24 cellular contexts compared by ENCODE assay signal in the genomic region with DNA sequence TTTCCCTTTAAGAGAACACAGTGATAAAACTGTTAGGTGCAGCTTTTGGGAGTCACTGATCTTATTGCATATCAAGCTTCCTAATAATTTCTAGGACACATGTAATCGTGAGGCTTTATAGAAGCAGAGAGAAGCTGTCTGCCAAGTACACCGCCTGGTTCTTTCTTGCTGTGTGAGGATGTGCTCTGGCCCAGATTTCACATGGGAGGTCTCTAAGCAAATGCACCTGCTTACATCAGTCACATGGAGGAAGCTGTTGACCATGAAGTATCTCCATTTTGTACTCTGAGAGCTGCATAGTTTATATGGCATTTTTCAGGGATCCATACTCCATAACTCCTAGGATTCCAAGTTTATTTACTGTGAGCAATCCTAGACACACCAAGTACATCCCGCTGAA.
"Had no signal": no experiment of that assay in that cellular context is flagged by ENCODE, and none has a peak within 500 bp of the region (broad histone marks: within the 10 kb centered on the region; RNA-seq: fewer than 3 reads in every experiment).

No MANE protein-coding gene starts in this region.

- H3K36me3 Mint-ChIP-seq: stimulated activated memory B cell treated with anti-CD40 and anti-IgM and Interleukin-4, amounts not matched to agents 10 μg/mL and 1 μg/mL and 100 μg/mL, for 72 hours had no signal

- H3K4me1 ChIP-seq: right lobe of liver, tibial artery, vagina had no signal

- H3K4me3 ChIP-seq: coronary artery, heart left ventricle, left lung, lower lobe of right lung, pancreas, right lobe of liver, spleen, tibial artery, upper lobe of left lung, vagina had no signal

- H3K4me3 Mint-ChIP-seq: memory B cell; mesothelial cell of epicardium; nephron; stimulated activated memory B cell treated with anti-CD40 and anti-IgM and Interleukin-4, amounts not matched to agents 10 μg/mL and 1 μg/mL and 100 μg/mL, for 72 hours; stimulated activated naive CD8-positive, alpha-beta T cell treated with anti-CD3 and anti-CD28 coated beads, Interleukin-15, Interleukin-2, amounts not matched to agents 100 ng/mL and 50 ng/mL, for 24 hours had no signal

- H3K27ac ChIP-seq: coronary artery, left lung, lower lobe of right lung, pancreas, right lobe of liver, spleen, tibial artery, upper lobe of left lung, vagina had no signal

- H3K27ac Mint-ChIP-seq: memory B cell; mesothelial cell of epicardium; nephron; progenitor cell of endocrine pancreas; stimulated activated memory B cell treated with anti-CD40 and anti-IgM and Interleukin-4, amounts not matched to agents 10 μg/mL and 1 μg/mL and 100 μg/mL, for 72 hours; stimulated activated naive CD8-positive, alpha-beta T cell treated with anti-CD3 and anti-CD28 coated beads, Interleukin-15, Interleukin-2, amounts not matched to agents 100 ng/mL and 50 ng/mL, for 24 hours had no signal

- DNase-seq: effector CD4-positive, alpha-beta T cell; foreskin melanocyte; hypothalamus; kidney glomerular epithelial cell; left lung; lower lobe of right lung; occipital lobe; pancreas; spleen; stimulated activated CD4-positive, alpha-beta T cell treated with anti-CD3 and anti-CD28 coated beads, Interleukin-15, amount 100 ng/mL, for 24 hours; stimulated activated CD4-positive, alpha-beta T cell treated with anti-CD3 and anti-CD28 coated beads, Interleukin-1b, Interleukin-23, amount 100 ng/mL, for 48 hours; stimulated activated CD4-positive, alpha-beta T cell treated with anti-CD3 and anti-CD28 coated beads, Interleukin-4, amount 100 ng/mL, for 24 hours; upper lobe of left lung had no signal

- H3K9me3 ChIP-seq: left lung, lower lobe of right lung, pancreas, right lobe of liver, spleen, tibial artery, upper lobe of left lung, vagina had no signal

- H3K27me3 ChIP-seq: heart left ventricle, left lung, pancreas, right lobe of liver, spleen, tibial artery, upper lobe of left lung, vagina had no signal

- H3K27me3 Mint-ChIP-seq: progenitor cell of endocrine pancreas; stimulated activated naive CD8-positive, alpha-beta T cell treated with anti-CD3 and anti-CD28 coated beads, Interleukin-15, Interleukin-2, amounts not matched to agents 100 ng/mL and 50 ng/mL, for 24 hours had no signal

- H3K9me3 Mint-ChIP-seq: memory B cell; stimulated activated memory B cell treated with anti-CD40 and anti-IgM and Interleukin-4, amounts not matched to agents 10 μg/mL and 1 μg/mL and 100 μg/mL, for 72 hours; stimulated activated naive CD8-positive, alpha-beta T cell treated with anti-CD3 and anti-CD28 coated beads, Interleukin-15, Interleukin-2, amounts not matched to agents 100 ng/mL and 50 ng/mL, for 24 hours had no signal

- H3K36me3 ChIP-seq: heart left ventricle, left lung, lower lobe of right lung, pancreas, right lobe of liver, spleen, tibial artery, upper lobe of left lung, vagina had no signal
